17 cellular contexts compared by ENCODE assay signal in the genomic region with DNA sequence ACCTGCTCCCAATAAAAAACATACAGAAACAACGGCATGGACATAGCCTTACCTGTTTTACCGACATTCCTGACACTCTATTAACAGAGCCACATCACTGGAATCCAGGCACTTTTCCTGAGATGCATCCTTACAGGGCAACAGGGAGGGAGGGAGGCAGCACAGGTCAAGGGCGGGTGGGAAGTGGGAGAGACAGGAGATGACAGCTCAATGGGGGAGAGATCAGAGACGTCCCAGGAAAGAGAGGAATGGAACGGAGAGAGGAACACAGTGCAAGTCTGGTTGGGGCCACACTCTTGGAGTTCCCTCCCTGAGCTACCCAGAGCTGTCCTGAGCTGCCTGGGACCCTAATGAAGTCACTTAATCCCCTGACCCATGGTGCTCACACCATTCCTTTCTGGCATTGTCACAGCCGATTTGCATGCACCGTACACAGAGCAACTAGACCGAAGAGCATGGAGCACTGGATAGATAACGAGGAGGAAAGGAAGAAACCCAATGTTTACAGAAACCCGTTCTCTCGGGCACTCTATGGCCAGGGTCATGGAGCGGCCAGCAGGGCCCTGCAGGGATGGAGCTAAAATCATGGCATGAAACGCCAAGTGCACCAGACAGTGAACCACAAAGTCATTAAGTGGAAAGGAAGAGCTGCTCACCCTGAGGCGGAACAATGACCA.
DNase-seq lines count a peak whose midpoint lies in the region; ATAC-seq and TF ChIP-seq lines count a peak whose summit lies in the region.
"Had no signal": no experiment of that assay in that cellular context is flagged by ENCODE, and none has a peak within 500 bp of the region (broad histone marks: within the 10 kb centered on the region; RNA-seq: fewer than 3 reads in every experiment).

No MANE protein-coding gene starts in this region.

- no peaks in the 10 kb centered on the region for H3K27me3 ChIP-seq in BLaER1 treated with 17β-estradiol and CSF1 and Interleukin-3, amounts not matched to agents 10 nM and 100 nM
- H3K27me3 ChIP-seq: MG63, vagina had no signal

- peak overlapping the region; percentile 14 to 54 (median 45); a peak in 17 of 20 replicates for H3K4me3 ChIP-seq in BLaER1 treated with 17β-estradiol and CSF1 and Interleukin-3, amounts not matched to agents 10 nM and 100 nM
- H3K4me3 ChIP-seq: GM23248, MG63, mucosa of descending colon, vagina had no signal

- TF ChIP-seq CTCF in HFFc6 (IDR thresholded peaks at IDR 0.05), result no peak
- TF ChIP-seq CTCF in brain (conservative IDR thresholded peaks at IDR 0.05), result no peak

- no peaks in the 10 kb centered on the region for H3K9me3 ChIP-seq in BLaER1 treated with 17β-estradiol and CSF1 and Interleukin-3, amounts not matched to agents 10 nM and 100 nM (replicated peaks in 1 of 11)
- H3K9me3 ChIP-seq: MG63, mucosa of descending colon, vagina had no signal

- H3K27ac Mint-ChIP-seq in HFFc6 (peak overlapping the region; percentile 49), brain (peak overlapping the region; percentile 62 to 91 (median 73))
- H3K27ac Mint-ChIP-seq: activated naive CD4-positive, alpha-beta T cell treated with anti-CD3 and anti-CD28 coated beads, Interleukin-2, amount 50 U/mL, for 72 hours had no signal

- peaks cover 30% of the 10 kb centered on the region for H3K4me1 Mint-ChIP-seq in HFFc6 (ENCODE audit: low read depth)
- H3K4me1 Mint-ChIP-seq in brain, result peaks cover 69% of the 10 kb centered on the region

- no peak for ATAC-seq in HG02623 (IDR thresholded peaks at IDR 0.05; ENCODE audit: unreplicated experiment)
- no peak for ATAC-seq in GM21515 (IDR thresholded peaks at IDR 0.05; ENCODE audit: unreplicated experiment)
- ATAC-seq in GM19397 (IDR thresholded peaks at IDR 0.05; ENCODE audit: unreplicated experiment), result no peak

- DNase-seq in HFFc6, result no peak
- peak; percentile 53 for DNase-seq in left kidney (ENCODE audit: low read depth, low spot score)
- no peak for DNase-seq in cerebellar cortex (ENCODE audit: low spot score)
- DNase-seq: GDM1; GM23248; MG63; NCI-H446; stimulated activated CD4-positive, alpha-beta T cell treated with anti-CD3 and anti-CD28 coated beads, Interleukin-4, amount 100 ng/mL, for 4 hours; stimulated activated naive B cell treated with anti-CD40 and anti-IgM and Interleukin-4, amounts not matched to agents 10 μg/mL and 1 μg/mL and 100 μg/mL, for 72 hours had no signal

- peak overlapping the region; percentile 36 to 82 (median 69); a peak in 21 of 22 replicates for H3K9ac ChIP-seq in BLaER1 treated with 17β-estradiol and CSF1 and Interleukin-3, amounts not matched to agents 10 nM and 100 nM
- H3K9ac ChIP-seq: GM23248 had no signal

- H3K27me3 Mint-ChIP-seq in HFFc6 (ENCODE audit: insufficient read depth) (peaks cover 4% of the 10 kb centered on the region), brain (peaks cover 3% of the 10 kb centered on the region)
- H3K27me3 Mint-ChIP-seq: stimulated activated naive B cell treated with anti-CD40 and anti-IgM and Interleukin-4, amounts not matched to agents 10 μg/mL and 1 μg/mL and 100 μg/mL, for 72 hours had no signal

- H3K4me2 ChIP-seq in BLaER1 treated with 17β-estradiol and CSF1 and Interleukin-3, amounts not matched to agents 10 nM and 100 nM, result peak overlapping the region; percentile 71 to 97 (median 91)

- H3K9me3 Mint-ChIP-seq in HFFc6 (no peaks in the 10 kb centered on the region), brain (no peaks in the 10 kb centered on the region)
- H3K9me3 Mint-ChIP-seq: activated naive CD4-positive, alpha-beta T cell treated with anti-CD3 and anti-CD28 coated beads, Interleukin-2, amount 50 U/mL, for 72 hours had no signal

- H3K4me1 ChIP-seq in BLaER1 treated with 17β-estradiol and CSF1 and Interleukin-3, amounts not matched to agents 10 nM and 100 nM, result peaks cover 44 to 94% (median 84%) of the 10 kb centered on the region in 10 experiments
- H3K4me1 ChIP-seq: vagina had no signal

- peaks cover 7% of the 10 kb centered on the region; the same call in 1 of the 2 replicates for H3K36me3 Mint-ChIP-seq in HFFc6 (ENCODE audit: low read depth)
- peaks cover 4% of the 10 kb centered on the region for H3K36me3 Mint-ChIP-seq in brain
- H3K36me3 Mint-ChIP-seq: activated naive CD4-positive, alpha-beta T cell treated with anti-CD3 and anti-CD28 coated beads, Interleukin-2, amount 50 U/mL, for 72 hours had no signal

- H3K36me3 ChIP-seq in BLaER1 treated with 17β-estradiol and CSF1 and Interleukin-3, amounts not matched to agents 10 nM and 100 nM, result peaks cover 0 to 40% (median 6%) of the 10 kb centered on the region in 11 experiments; a peak in 8 of 22 replicates
- H3K36me3 ChIP-seq: MG63, vagina had no signal

- peaks cover 0 to 60% (median 17%) of the 10 kb centered on the region in 11 experiments; a peak in 10 of 22 replicates for H4K20me1 ChIP-seq in BLaER1 treated with 17β-estradiol and CSF1 and Interleukin-3, amounts not matched to agents 10 nM and 100 nM

- peak overlapping the region in 10 of 11 experiments; percentile 38 to 86 (median 76); a peak in 19 of 22 replicates for H3K27ac ChIP-seq in BLaER1 treated with 17β-estradiol and CSF1 and Interleukin-3, amounts not matched to agents 10 nM and 100 nM
- H3K27ac ChIP-seq: GM23248, vagina had no signal

- H3K4me3 Mint-ChIP-seq in HFFc6 (peak overlapping the region; percentile 48), brain (peak overlapping the region; percentile 4 to 75 (median 64))
